Comparison of ENCODE assay signal across 1 cellular context in the genomic region with DNA sequence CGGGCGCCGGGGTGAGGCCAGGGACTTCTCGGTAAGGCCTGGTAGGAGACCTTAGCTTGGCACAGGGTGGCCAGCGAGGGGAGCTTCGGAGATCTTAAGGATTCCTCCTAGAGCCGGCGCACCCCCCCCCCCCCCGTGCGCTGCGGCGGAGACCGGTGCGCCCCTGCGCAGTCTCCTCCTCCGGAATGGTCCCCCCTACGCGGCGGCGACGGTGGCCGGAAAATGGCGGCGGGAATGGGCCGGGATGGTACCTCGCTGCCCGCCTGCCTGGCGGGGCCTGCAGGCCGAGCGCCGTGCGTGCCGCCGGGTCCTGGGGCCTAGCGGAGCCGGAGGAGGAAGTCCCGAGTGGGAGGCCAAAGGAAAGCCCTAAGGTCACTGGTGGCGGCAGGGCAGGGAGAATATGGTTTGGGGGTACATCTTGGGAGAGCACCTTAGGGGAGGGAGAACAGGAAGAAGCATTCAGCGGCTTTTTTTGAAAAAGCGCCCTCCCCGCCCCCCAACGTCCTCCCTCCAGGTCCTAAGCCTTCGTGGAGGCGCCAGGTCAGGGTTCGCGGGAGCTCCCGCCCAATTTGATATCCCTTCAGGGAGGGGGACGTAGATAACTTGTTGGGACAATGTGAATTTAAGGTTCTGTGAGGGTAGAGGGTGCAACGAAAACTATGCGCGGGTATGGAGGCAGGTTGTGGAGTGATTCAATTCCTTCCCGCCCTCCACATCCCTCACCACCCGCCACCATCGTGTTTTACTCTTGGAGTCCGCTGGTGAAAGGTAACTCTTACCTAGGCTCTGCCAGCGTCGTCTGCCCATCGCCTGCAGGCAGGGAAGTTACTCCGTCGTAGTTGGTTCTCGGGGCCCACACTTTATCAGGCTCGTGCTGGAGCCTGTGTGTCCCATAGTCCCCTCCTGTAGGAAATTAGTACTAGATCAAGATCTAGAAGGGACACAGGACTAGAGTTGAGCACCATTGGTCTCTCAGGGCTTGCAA.
TF ChIP-seq lines count a peak whose summit lies in the region.

No MANE protein-coding gene starts in this region.

TF ChIP-seq in K562, 482 proteins besides CTCF, POLR2A, EP300 and RAD21 (continued from another document and continues in another):
- TF ChIP-seq ZNF407 (IDR thresholded peaks at IDR 0.05; ENCODE audit: low read depth): no peak
- 0 out of 2 replicates have a peak, but pooled peaks have one; percentile 8 for TF ChIP-seq ZNF316 (IDR thresholded peaks at IDR 0.05)
- no peak for TF ChIP-seq SMAD3 (CRISPR knock-in tag; conservative IDR thresholded peaks at IDR 0.05)
- TF ChIP-seq RBFOX2 (IDR thresholded peaks at IDR 0.05; ENCODE audit: low read depth, low read length): peak; percentile 75
- peak; percentile 21; the same call in 1 of the 2 replicates for TF ChIP-seq LCOR (CRISPR knock-in tag; IDR thresholded peaks at IDR 0.05)
- TF ChIP-seq, protein P1, sequence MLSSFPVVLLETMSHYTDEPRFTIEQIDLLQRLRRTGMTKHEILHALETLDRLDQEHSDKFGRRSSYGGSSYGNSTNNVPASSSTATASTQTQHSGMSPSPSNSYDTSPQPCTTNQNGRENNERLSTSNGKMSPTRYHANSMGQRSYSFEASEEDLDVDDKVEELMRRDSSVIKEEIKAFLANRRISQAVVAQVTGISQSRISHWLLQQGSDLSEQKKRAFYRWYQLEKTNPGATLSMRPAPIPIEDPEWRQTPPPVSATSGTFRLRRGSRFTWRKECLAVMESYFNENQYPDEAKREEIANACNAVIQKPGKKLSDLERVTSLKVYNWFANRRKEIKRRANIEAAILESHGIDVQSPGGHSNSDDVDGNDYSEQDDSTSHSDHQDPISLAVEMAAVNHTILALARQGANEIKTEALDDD (IDR thresholded peaks at IDR 0.05): peak; percentile 50; the same call in 1 of the 2 replicates
- peak; percentile 15; the same call in 1 of the 2 replicates for TF ChIP-seq SUPT5H (IDR thresholded peaks at IDR 0.05)
- no peak for TF ChIP-seq ZNF778 (CRISPR knock-in tag; IDR thresholded peaks at IDR 0.05)
- TF ChIP-seq L3MBTL2 (IDR thresholded peaks at IDR 0.05): peak; percentile 91
- TF ChIP-seq VEZF1 (CRISPR knock-in tag; IDR thresholded peaks at IDR 0.05): peak; percentile 93
- TF ChIP-seq, protein P2, sequence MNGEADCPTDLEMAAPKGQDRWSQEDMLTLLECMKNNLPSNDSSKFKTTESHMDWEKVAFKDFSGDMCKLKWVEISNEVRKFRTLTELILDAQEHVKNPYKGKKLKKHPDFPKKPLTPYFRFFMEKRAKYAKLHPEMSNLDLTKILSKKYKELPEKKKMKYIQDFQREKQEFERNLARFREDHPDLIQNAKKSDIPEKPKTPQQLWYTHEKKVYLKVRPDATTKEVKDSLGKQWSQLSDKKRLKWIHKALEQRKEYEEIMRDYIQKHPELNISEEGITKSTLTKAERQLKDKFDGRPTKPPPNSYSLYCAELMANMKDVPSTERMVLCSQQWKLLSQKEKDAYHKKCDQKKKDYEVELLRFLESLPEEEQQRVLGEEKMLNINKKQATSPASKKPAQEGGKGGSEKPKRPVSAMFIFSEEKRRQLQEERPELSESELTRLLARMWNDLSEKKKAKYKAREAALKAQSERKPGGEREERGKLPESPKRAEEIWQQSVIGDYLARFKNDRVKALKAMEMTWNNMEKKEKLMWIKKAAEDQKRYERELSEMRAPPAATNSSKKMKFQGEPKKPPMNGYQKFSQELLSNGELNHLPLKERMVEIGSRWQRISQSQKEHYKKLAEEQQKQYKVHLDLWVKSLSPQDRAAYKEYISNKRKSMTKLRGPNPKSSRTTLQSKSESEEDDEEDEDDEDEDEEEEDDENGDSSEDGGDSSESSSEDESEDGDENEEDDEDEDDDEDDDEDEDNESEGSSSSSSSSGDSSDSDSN (IDR thresholded peaks at IDR 0.05; ENCODE audit: borderline replicate concordance in 1 of 2, low read depth in 2 of 2, low read length in 2 of 2): peak; percentile 37 to 81; a peak in 1 of 4 replicates
- TF ChIP-seq HLTF (IDR thresholded peaks at IDR 0.05): no peak
- TF ChIP-seq SRSF3 (IDR thresholded peaks at IDR 0.05; ENCODE audit: insufficient read depth, low read length): peak; percentile 71; the same call in 1 of the 2 replicates
- peak; percentile 60 for TF ChIP-seq TAF1 (IDR thresholded peaks at IDR 0.05; ENCODE audit: control insufficient read depth, extremely low read depth, insufficient read depth, low read length, severe bottlenecking)
- TF ChIP-seq E2F6 (IDR thresholded peaks at IDR 0.05; ENCODE audit: borderline replicate concordance in 1 of 2, extremely low read depth in 1 of 2, insufficient read depth in 1 of 2, insufficient read length in 1 of 2, low read depth in 1 of 2, low read length in 1 of 2, poor library complexity in 1 of 2, severe bottlenecking in 1 of 2): peak; percentile 49 to 67
- TF ChIP-seq HBP1 (CRISPR knock-in tag; IDR thresholded peaks at IDR 0.05): no peak
- TF ChIP-seq RBM22 (IDR thresholded peaks at IDR 0.05; ENCODE audit: low read depth, low read length, poor library complexity, severe bottlenecking): peak; percentile 71
- TF ChIP-seq NR2C2 (CRISPR knock-in tag; IDR thresholded peaks at IDR 0.05): no peak
- TF ChIP-seq NR2C2 (tag; IDR thresholded peaks at IDR 0.05): peak; percentile 72
- TF ChIP-seq, protein P3, sequence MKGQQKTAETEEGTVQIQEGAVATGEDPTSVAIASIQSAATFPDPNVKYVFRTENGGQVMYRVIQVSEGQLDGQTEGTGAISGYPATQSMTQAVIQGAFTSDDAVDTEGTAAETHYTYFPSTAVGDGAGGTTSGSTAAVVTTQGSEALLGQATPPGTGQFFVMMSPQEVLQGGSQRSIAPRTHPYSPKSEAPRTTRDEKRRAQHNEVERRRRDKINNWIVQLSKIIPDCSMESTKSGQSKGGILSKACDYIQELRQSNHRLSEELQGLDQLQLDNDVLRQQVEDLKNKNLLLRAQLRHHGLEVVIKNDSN (CRISPR knock-in tag; IDR thresholded peaks at IDR 0.05): no peak
- peak; percentile 76 for TF ChIP-seq SPI1 (IDR thresholded peaks at IDR 0.05; ENCODE audit: borderline replicate concordance, low read depth, low read length)
- no peak for TF ChIP-seq SRF (CRISPR knock-in tag; IDR thresholded peaks at IDR 0.05)
- TF ChIP-seq TCF3 (CRISPR knock-in tag; IDR thresholded peaks at IDR 0.05): no peak
- no peak for TF ChIP-seq SIRT6 (IDR thresholded peaks at IDR 0.05; ENCODE audit: low read depth, low read length)
- no peak for TF ChIP-seq PRDM10 (IDR thresholded peaks at IDR 0.05; ENCODE audit: partially characterized antibody)
- peak; percentile 66 for TF ChIP-seq NFRKB (IDR thresholded peaks at IDR 0.05; ENCODE audit: low read depth)
- TF ChIP-seq, protein P4, sequence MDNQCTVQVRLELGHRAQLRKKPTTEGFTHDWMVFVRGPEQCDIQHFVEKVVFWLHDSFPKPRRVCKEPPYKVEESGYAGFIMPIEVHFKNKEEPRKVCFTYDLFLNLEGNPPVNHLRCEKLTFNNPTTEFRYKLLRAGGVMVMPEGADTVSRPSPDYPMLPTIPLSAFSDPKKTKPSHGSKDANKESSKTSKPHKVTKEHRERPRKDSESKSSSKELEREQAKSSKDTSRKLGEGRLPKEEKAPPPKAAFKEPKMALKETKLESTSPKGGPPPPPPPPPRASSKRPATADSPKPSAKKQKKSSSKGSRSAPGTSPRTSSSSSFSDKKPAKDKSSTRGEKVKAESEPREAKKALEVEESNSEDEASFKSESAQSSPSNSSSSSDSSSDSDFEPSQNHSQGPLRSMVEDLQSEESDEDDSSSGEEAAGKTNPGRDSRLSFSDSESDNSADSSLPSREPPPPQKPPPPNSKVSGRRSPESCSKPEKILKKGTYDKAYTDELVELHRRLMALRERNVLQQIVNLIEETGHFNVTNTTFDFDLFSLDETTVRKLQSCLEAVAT (IDR thresholded peaks at IDR 0.05): peak in 1 of 2 experiments; percentile 65; a peak in 2 of 4 replicates
